Comparison of ENCODE assay signal across 21 cellular contexts in the genomic region with DNA sequence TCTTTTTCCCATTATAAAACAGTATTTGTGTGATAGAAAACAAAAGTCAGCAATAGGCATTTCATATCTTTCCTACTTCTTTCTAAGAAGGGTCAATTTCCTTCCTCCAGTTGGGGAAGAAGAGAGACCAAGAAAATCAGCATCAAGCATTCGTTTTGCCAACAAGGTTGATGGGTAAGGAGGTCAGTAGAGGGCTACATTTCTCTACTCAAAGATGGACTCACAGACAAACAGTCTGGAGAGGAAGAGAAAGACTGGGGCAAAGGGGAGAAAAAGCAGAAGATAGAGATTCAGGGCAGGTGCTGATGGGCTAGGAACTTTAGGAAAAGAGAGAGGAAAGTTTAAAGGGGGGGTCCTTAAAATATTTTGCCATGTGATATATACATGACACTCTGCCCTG. TPM values are rescaled to one million over a fixed set of nuclear protein-coding genes. Genes with fewer than 3 reads are reported as not detected.
DNase-seq lines count a peak whose midpoint lies in the region; ATAC-seq, FAIRE-seq and TF ChIP-seq lines count a peak whose summit lies in the region.
"Had no signal": no experiment of that assay in that cellular context is flagged by ENCODE, and none has a peak within 500 bp of the region (broad histone marks: within the 10 kb centered on the region; RNA-seq: fewer than 3 reads in every experiment).

No MANE protein-coding gene starts in this region.

- WGBS in right lobe of liver (ENCODE audit: insufficient coverage, low coverage, low lambda C conversion rate, missing lambda C conversion rate) = 9% methylated on average over 1 of the region's 1 CpG

- no peak overlapping the region for H3K27ac ChIP-seq in right lobe of liver
- H3K27ac ChIP-seq: A549, KMS-11, RWPE1, SJCRH30 had no signal

- ATAC-seq in right lobe of liver = peak in 3 of 4 donors; percentile 31 to 63 (median 52)
- ATAC-seq: A549 had no signal

- H3K27me3 ChIP-seq in right lobe of liver = no peaks in the 10 kb centered on the region
- H3K27me3 ChIP-seq: SJCRH30 had no signal

- no peaks in the 10 kb centered on the region for H3K36me3 ChIP-seq in right lobe of liver
- H3K36me3 ChIP-seq: SJCRH30 had no signal

- TF ChIP-seq POLR2A in right lobe of liver (IDR thresholded peaks at IDR 0.05) = no peak

- FAIRE-seq in D721Med (lab: Jason Lieb, UNC) = no peak
- no peak for FAIRE-seq in GM19239 (lab: Jason Lieb, UNC)
- FAIRE-seq: A549, G401.6, H1 had no signal

- intact Hi-C loops in right lobe of liver (cut with DNase I) = no loop called here

- TF ChIP-seq CTCF in D721Med (IDR thresholded peaks at IDR 0.05; ENCODE audit: insufficient read depth, missing control alignments) (peak; percentile 6), epithelial cell of proximal tubule (conservative IDR thresholded peaks at IDR 0.05; ENCODE audit: low read depth, low read length) (peak; percentile 46), right lobe of liver (IDR thresholded peaks at IDR 0.05) (peak in 1 of 4 donors; percentile 18)

- DNase-seq in D721Med (ENCODE audit: insufficient read length, low spot score) = no peak
- peak; percentile 8 for DNase-seq in OCI-M1 (lab: John Stamatoyannopoulos, UW)
- no peak for DNase-seq in epithelial cell of proximal tubule (ENCODE audit: low read depth)
- DNase-seq in right lobe of liver = no peak
- DNase-seq in middle frontal gyrus (ENCODE audit: extremely low spot score, low spot score) = no peak
- DNase-seq in GM19239 (ENCODE audit: insufficient read length, low spot score) = no peak
- no peak for DNase-seq in COR-L47 (lab: John Stamatoyannopoulos, UW)
- DNase-seq in NCI-H2107 (lab: John Stamatoyannopoulos, UW) = no peak
- DNase-seq: AML-193, HFFc6, MM.1S, NCI-H1105, NCI-H1694, NCI-H69, SJCRH30 had no signal

- H3K4me1 ChIP-seq in right lobe of liver = no peaks in the 10 kb centered on the region
- H3K4me1 ChIP-seq: A549, SJCRH30 had no signal

- H3K4me3 ChIP-seq in epithelial cell of proximal tubule (ENCODE audit: low read depth, low read length) = no peak overlapping the region
- no peak overlapping the region for H3K4me3 ChIP-seq in right lobe of liver
- H3K4me3 ChIP-seq: A549, SJCRH30 had no signal

- H3K9me3 ChIP-seq in right lobe of liver = no peaks in the 10 kb centered on the region
- H3K9me3 ChIP-seq: A549, SJCRH30 had no signal

RNA-seq across cellular contexts. Expression of gene MTNR1B, which starts 8.6 kb away (rescaled TPM):
- total RNA-seq in epithelial cell of proximal tubule = not detected in 2 replicates
- total RNA-seq in right lobe of liver = not detected
- total RNA-seq: H1, HFFc6, OCI-LY7, SJCRH30 had no signal
